ENCODE assay signal across 12 cellular contexts in the genomic region with DNA sequence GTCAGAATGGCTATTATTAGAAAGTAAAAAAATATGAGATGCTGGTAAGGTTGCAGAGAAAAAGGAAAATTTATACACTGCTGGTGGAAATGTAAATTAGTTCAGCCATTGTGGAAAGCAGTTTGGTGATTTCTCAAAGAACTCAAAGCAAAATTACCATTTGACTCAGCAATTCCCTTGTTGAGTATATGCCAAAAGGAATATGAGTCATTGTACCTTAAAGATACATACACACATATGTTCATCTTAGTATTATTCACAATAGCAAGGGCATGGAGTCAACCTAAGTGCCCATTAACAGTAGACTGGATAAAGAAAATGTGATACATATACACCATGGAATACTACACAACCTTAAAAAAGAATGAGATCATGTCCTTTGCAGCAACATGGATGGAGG.
DNase-seq lines count a peak whose midpoint lies in the region; ATAC-seq and TF ChIP-seq lines count a peak whose summit lies in the region.
"Had no signal": no experiment of that assay in that cellular context is flagged by ENCODE, and none has a peak within 500 bp of the region (broad histone marks: within the 10 kb centered on the region; RNA-seq: fewer than 3 reads in every experiment).

No MANE protein-coding gene starts in this region.

- DNase-seq in HFFc6 (peak; percentile 11), fibroblast of mammary gland (ENCODE audit: low read depth) (peak; percentile 72), hypothalamus (lab: John Stamatoyannopoulos, UW) (no peak), globus pallidus (ENCODE audit: low spot score) (no peak), NCI-H1930 (lab: John Stamatoyannopoulos, UW) (no peak), NCI-H510A (lab: John Stamatoyannopoulos, UW) (no peak)
- DNase-seq: effector memory CD4-positive, alpha-beta T cell; NCI-H524 treated with DMSO at 0.1 percent for 48 hours; T-helper 17 cell had no signal

- no peak overlapping the region for H3K4me3 Mint-ChIP-seq in HFFc6
- H3K4me3 Mint-ChIP-seq: T-helper 17 cell had no signal

- no peaks in the 10 kb centered on the region for H3K36me3 Mint-ChIP-seq in HFFc6 (ENCODE audit: low read depth)

- H3K9me3 Mint-ChIP-seq in HFFc6: no peaks in the 10 kb centered on the region

- H3K4me1 Mint-ChIP-seq in HFFc6 (ENCODE audit: low read depth): no peaks in the 10 kb centered on the region
- H3K4me1 Mint-ChIP-seq: T-helper 17 cell had no signal

- no peaks in the 10 kb centered on the region; the same call in 1 of the 2 replicates for H3K27me3 Mint-ChIP-seq in HFFc6 (ENCODE audit: insufficient read depth)

- H3K27ac Mint-ChIP-seq in HFFc6: no peak overlapping the region
- H3K27ac Mint-ChIP-seq: T-helper 17 cell had no signal

- no peak overlapping the region for H3K4me3 ChIP-seq in fibroblast of mammary gland (ENCODE audit: control insufficient read depth, low read depth, low read length)

- TF ChIP-seq CTCF in HFFc6 (IDR thresholded peaks at IDR 0.05): no peak
- TF ChIP-seq CTCF in fibroblast of mammary gland (conservative IDR thresholded peaks at IDR 0.05; ENCODE audit: control insufficient read depth, insufficient read depth, low read depth, low read length): no peak

- ATAC-seq in GM18858 (IDR thresholded peaks at IDR 0.05; ENCODE audit: unreplicated experiment): peak; percentile 91
- peak; percentile 61 for ATAC-seq in HG03571 (IDR thresholded peaks at IDR 0.05; ENCODE audit: unreplicated experiment)
- ATAC-seq: left lobe of liver, T-helper 17 cell had no signal

Comparison
In these comparisons a context has a peak if more than half of its experiments do, and no peak if none do; other contexts are left out.
1. DNase-seq: peak in HFFc6 (single experiment) and fibroblast of mammary gland (single experiment); none in hypothalamus (0 of 51), globus pallidus (single experiment), NCI-H1930 (0 of 2) and NCI-H510A (single experiment).